ENCODE assay signal across 8 cellular contexts in the genomic region with DNA sequence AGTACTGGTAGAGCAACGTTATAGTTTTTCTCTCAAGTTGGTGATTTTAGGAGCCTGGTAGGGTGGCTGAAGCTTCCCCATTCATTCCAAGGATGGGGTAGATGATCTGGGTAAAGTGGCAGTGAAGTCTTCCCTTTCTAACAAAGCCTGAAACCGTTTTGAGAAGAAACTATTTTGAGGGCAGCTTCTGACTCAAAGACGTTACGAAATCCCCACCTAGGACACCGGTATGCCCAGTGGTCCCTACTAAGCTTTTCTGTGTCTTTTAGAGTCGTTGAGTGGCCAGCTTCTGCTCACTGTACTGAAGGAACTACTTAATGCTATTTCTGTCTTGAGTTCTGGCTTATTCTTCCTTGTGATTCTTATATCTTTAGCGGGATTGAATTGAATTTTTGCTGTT. TPM values are rescaled to one million over a fixed set of nuclear protein-coding genes. Genes with fewer than 3 reads are reported as not detected.
DNase-seq lines count a peak whose midpoint lies in the region; ATAC-seq and TF ChIP-seq lines count a peak whose summit lies in the region.

No MANE protein-coding gene starts in this region.

- CTCF ChIA-PET in A673 (lab: Charles Lee): no interaction called here

- no peak for ATAC-seq in activated CD4-positive, CD25-positive, alpha-beta regulatory T cell treated with anti-CD3 and anti-CD28 coated beads, Interleukin-2, amount 50 U/mL, for 24 hours

- no peaks in the 10 kb centered on the region for H3K36me3 Mint-ChIP-seq in mesothelial cell of epicardium

- H3K27me3 Mint-ChIP-seq in mesothelial cell of epicardium (ENCODE audit: low read depth): no peaks in the 10 kb centered on the region

- intact Hi-C loops in A673 (cut with micrococcal nuclease; ENCODE audit: unreplicated experiment): no loop called here

- H3K9me3 Mint-ChIP-seq in mesothelial cell of epicardium: no peaks in the 10 kb centered on the region

- no peaks in the 10 kb centered on the region for H3K9me3 ChIP-seq in A673 (ENCODE audit: low read depth, low read length, poor library complexity, severe bottlenecking)

- peaks cover 7% of the 10 kb centered on the region for H3K4me1 ChIP-seq in A673 (ENCODE audit: insufficient read depth, low read length, poor library complexity, severe bottlenecking)

- no TSS peak for BruUV-seq in A673 (replicated peaks; lab: Mats Ljungman, UMichigan)

- H3K4me1 Mint-ChIP-seq in mesothelial cell of epicardium: peaks cover 19% of the 10 kb centered on the region

- H3K36me3 ChIP-seq in A673 (ENCODE audit: insufficient read depth, low read length, poor library complexity, severe bottlenecking): no peaks in the 10 kb centered on the region

- peak overlapping the region; percentile 93 for H3K4me3 Mint-ChIP-seq in mesothelial cell of epicardium

- H3K4me3 ChIP-seq in A673 (ENCODE audit: low read depth, low read length, poor library complexity, severe bottlenecking): peak overlapping the region; percentile 88
- H3K4me3 ChIP-seq in HL-60 (replicated peaks; ENCODE audit: insufficient read depth, low read length): peak overlapping the region; percentile 78

- H3K27me3 ChIP-seq in A673 (replicated peaks; ENCODE audit: insufficient read depth, low read depth, low read length, poor library complexity): no peaks in the 10 kb centered on the region
- no peaks in the 10 kb centered on the region for H3K27me3 ChIP-seq in HL-60 (ENCODE audit: insufficient read depth, poor library complexity, severe bottlenecking)

- H3K27ac ChIP-seq in A673 (ENCODE audit: low read depth, low read length, poor library complexity, severe bottlenecking) (peak overlapping the region; percentile 61), HL-60 (replicated peaks) (peak overlapping the region; percentile 62)

- peak overlapping the region; percentile 89 for H3K27ac Mint-ChIP-seq in mesothelial cell of epicardium

- DNase-seq in A673 (ENCODE audit: low spot score) (no peak), HL-60 (ENCODE audit: low read depth in 1 of 2, low spot score in 1 of 2) (peak; percentile 17 to 45), astrocyte of the hippocampus (ENCODE audit: low read depth, low spot score) (peak; percentile 3), mesothelial cell of epicardium (ENCODE audit: low spot score in 2 of 2, unreplicated experiment in 2 of 2) (no peak), SK-N-DZ (ENCODE audit: low spot score) (no peak), superior temporal gyrus (ENCODE audit: extremely low spot score) (no peak), DMS153 (lab: John Stamatoyannopoulos, UW) (no peak)

- TF ChIP-seq CTCF in A673 (conservative IDR thresholded peaks at IDR 0.05; ENCODE audit: low read depth, low read length) (no peak), HL-60 (IDR thresholded peaks at IDR 0.05; ENCODE audit: insufficient read depth, low read length) (no peak), mesothelial cell of epicardium (IDR thresholded peaks at IDR 0.05; ENCODE audit: unreplicated experiment) (no peak)

- POLR2A ChIA-PET in A673 (lab: Charles Lee; ENCODE audit: low non-redundant PET): no interaction called here

RNA-seq across cellular contexts. Expression of gene WDTC1, which starts 1.4 kb away (rescaled TPM):
- total RNA-seq in A673 (2021): 20.9 and 25.8 TPM in 2 replicates
- total RNA-seq in mesothelial cell of epicardium: 40.2 to 42.2 TPM (median 41.3 TPM) in 3 replicates
- 9.7 and 11.7 TPM in 2 replicates for polyA plus RNA-seq in SK-N-DZ (2014; cell fraction: cytosol; rRNA removed)
- 3.8 and 9.0 TPM in 2 replicates for polyA plus RNA-seq in SK-N-DZ (2014; cell fraction: nucleus; rRNA removed)

Comparison
In these comparisons a context has a peak if more than half of its experiments do, and no peak if none do; other contexts are left out.
1. DNase-seq: peak in HL-60 (2 of 2) and astrocyte of the hippocampus (single experiment); none in A673 (single experiment), mesothelial cell of epicardium (0 of 2), SK-N-DZ (single experiment), superior temporal gyrus (single experiment) and DMS153 (single experiment).